8 cellular contexts compared by ENCODE assay signal in genomic region chr1:110210604-110211502, GRCh38. TPM values are rescaled to one million over a fixed set of nuclear protein-coding genes. Genes with fewer than 3 reads are reported as not detected.
DNase-seq lines count a peak whose midpoint lies in the region; ATAC-seq, FAIRE-seq and TF ChIP-seq lines count a peak whose summit lies in the region.

No MANE protein-coding gene starts in this region.

- intact Hi-C loops in left ventricle myocardium inferior (cut with micrococcal nuclease), result no loop called here

- H3K36me3 Mint-ChIP-seq in activated naive CD4-positive, alpha-beta T cell treated with anti-CD3 and anti-CD28 coated beads, Interleukin-2, amount 50 U/mL, for 24 hours, result no peaks in the 10 kb centered on the region

- peaks cover 63% of the 10 kb centered on the region for H3K4me1 ChIP-seq in left ventricle myocardium inferior

- H3K4me1 Mint-ChIP-seq in activated naive CD4-positive, alpha-beta T cell treated with anti-CD3 and anti-CD28 coated beads, Interleukin-2, amount 50 U/mL, for 24 hours, result peaks cover 52% of the 10 kb centered on the region

- H3K9ac ChIP-seq in SK-N-MC (ENCODE audit: insufficient read length), result peak overlapping the region; percentile 45

- peaks cover 14% of the 10 kb centered on the region for H3K27me3 ChIP-seq in left ventricle myocardium inferior (ENCODE audit: low read depth)

- peak overlapping the region; percentile 85 for H3K4me3 Mint-ChIP-seq in activated naive CD4-positive, alpha-beta T cell treated with anti-CD3 and anti-CD28 coated beads, Interleukin-2, amount 50 U/mL, for 24 hours

- H3K36me3 ChIP-seq in SK-N-MC (ENCODE audit: insufficient read depth, low read length) (no peaks in the 10 kb centered on the region), left ventricle myocardium inferior (no peaks in the 10 kb centered on the region)

- H3K9me3 Mint-ChIP-seq in activated naive CD4-positive, alpha-beta T cell treated with anti-CD3 and anti-CD28 coated beads, Interleukin-2, amount 50 U/mL, for 24 hours, result no peaks in the 10 kb centered on the region

- H3K27ac ChIP-seq in SK-N-MC (no peak overlapping the region), left ventricle myocardium inferior (replicated peaks) (peak overlapping the region; percentile 88)

- H3K9me3 ChIP-seq in SK-N-MC (ENCODE audit: low read depth, low read length) (no peaks in the 10 kb centered on the region), left ventricle myocardium inferior (replicated peaks) (no peaks in the 10 kb centered on the region)

- no peaks in the 10 kb centered on the region for H3K27me3 Mint-ChIP-seq in activated naive CD4-positive, alpha-beta T cell treated with anti-CD3 and anti-CD28 coated beads, Interleukin-2, amount 50 U/mL, for 24 hours

- ATAC-seq in GM19328 (IDR thresholded peaks at IDR 0.05; ENCODE audit: unreplicated experiment), result peak; percentile 10

- H3K4me3 ChIP-seq in SK-N-MC (peak overlapping the region; percentile 90), left ventricle myocardium inferior (peak overlapping the region; percentile 82), retinal pigment epithelial cell (ENCODE audit: low read length) (peak overlapping the region; percentile 31)

- DNase-seq in AML-193 (lab: John Stamatoyannopoulos, UW) (peak; percentile 43 to 48), HTR-8/SVneo (ENCODE audit: insufficient read length, low spot score) (peak; percentile 17), SK-N-MC (ENCODE audit: low read depth, low spot score) (no peak), left ventricle myocardium inferior (peak; percentile 49), retinal pigment epithelial cell (ENCODE audit: low read depth) (no peak), amniotic stem cell (lab: John Stamatoyannopoulos, UW) (no peak)

- TF ChIP-seq CTCF in left ventricle myocardium inferior (IDR thresholded peaks at IDR 0.05; ENCODE audit: borderline replicate concordance) (no peak), retinal pigment epithelial cell (conservative IDR thresholded peaks at IDR 0.05; ENCODE audit: low read depth, low read length) (no peak)

- FAIRE-seq in HTR-8/SVneo (lab: Jason Lieb, UNC), result no peak

- peak overlapping the region; percentile 55 for H3K27ac Mint-ChIP-seq in activated naive CD4-positive, alpha-beta T cell treated with anti-CD3 and anti-CD28 coated beads, Interleukin-2, amount 50 U/mL, for 24 hours

RNA-seq across cellular contexts. Expression of gene KCNC4, which starts 0.7 kb away (rescaled TPM):
- 6.1 TPM for total RNA-seq in left ventricle myocardium inferior

Comparison
In these comparisons a context has a peak if more than half of its experiments do, and no peak if none do; other contexts are left out.
1. DNase-seq: peak in AML-193 (2 of 2), HTR-8/SVneo (single experiment) and left ventricle myocardium inferior (single experiment); none in SK-N-MC (single experiment), retinal pigment epithelial cell (single experiment) and amniotic stem cell (single experiment).
2. H3K4me3 ChIP-seq: peak in every context shown above with its lines; median percentile 90 in SK-N-MC; 82 in left ventricle myocardium inferior; 31 in retinal pigment epithelial cell.